8 cellular contexts compared by ENCODE assay signal in genomic region chr15:32536507-32537172, GRCh38. TPM values are rescaled to one million over a fixed set of nuclear protein-coding genes. Genes with fewer than 3 reads are reported as not detected.
DNase-seq lines count a peak whose midpoint lies in the region; ATAC-seq and TF ChIP-seq lines count a peak whose summit lies in the region.
"Not testable (repeated sequence)": the region's sequence is repeated elsewhere in the genome, so short reads cannot be mapped to it uniquely, and the experiment has no call there.

No MANE protein-coding gene starts in this region.

- not testable (repeated sequence) for H3K36me3 Mint-ChIP-seq in activated CD8-positive, alpha-beta memory T cell treated with anti-CD3 and anti-CD28 coated beads, Interleukin-2, amount 10 ng/mL, durations not matched to agents 7 days and 5 days

- H3K27me3 ChIP-seq in Loucy (ENCODE audit: insufficient read depth, low read length, poor library complexity, severe bottlenecking); dorsolateral prefrontal cortex; transverse colon: not testable (repeated sequence)

- not testable (repeated sequence) for H3K79me2 ChIP-seq in Loucy (ENCODE audit: insufficient read depth, low read length)

- H3K9ac ChIP-seq in Loucy (ENCODE audit: low read depth, low read length, poor library complexity, severe bottlenecking) = peak overlapping the region; percentile 64

- not testable (repeated sequence) for H3K9me2 ChIP-seq in Loucy (replicated peaks; ENCODE audit: low read depth, low read length)

- 0 out of 2 replicates have a peak overlapping the region, but pooled peaks have one; percentile 49 for H2AFZ ChIP-seq in Loucy (ENCODE audit: low read length)

- not testable (repeated sequence) for TF ChIP-seq POLR2A in transverse colon (IDR thresholded peaks at IDR 0.05)

- peak; percentile 57 for ATAC-seq in GM18519 (IDR thresholded peaks at IDR 0.05; ENCODE audit: low FRiP score, unreplicated experiment)
- ATAC-seq in HG02759 (IDR thresholded peaks at IDR 0.05; ENCODE audit: unreplicated experiment) = peak; percentile 87
- ATAC-seq in activated CD8-positive, alpha-beta memory T cell treated with anti-CD3 and anti-CD28 coated beads, Interleukin-2, amount 10 ng/mL, durations not matched to agents 7 days and 5 days = peak; percentile 99

- not testable (repeated sequence) for H3K4me1 ChIP-seq in Loucy (ENCODE audit: insufficient read depth, low read length, poor library complexity, severe bottlenecking); transverse colon

- H3K9me3 ChIP-seq in Loucy (ENCODE audit: insufficient read depth, low read depth, low read length); transverse colon: not testable (repeated sequence)

- H3K9me3 Mint-ChIP-seq in activated CD8-positive, alpha-beta memory T cell treated with anti-CD3 and anti-CD28 coated beads, Interleukin-2, amount 10 ng/mL, durations not matched to agents 7 days and 5 days (ENCODE audit: low read depth) = not testable (repeated sequence)

- H3K4me3 Mint-ChIP-seq in activated CD8-positive, alpha-beta memory T cell treated with anti-CD3 and anti-CD28 coated beads, Interleukin-2, amount 10 ng/mL, durations not matched to agents 7 days and 5 days = peak overlapping the region; percentile 44

- H3K27ac ChIP-seq in dorsolateral prefrontal cortex = peak overlapping the region in 38 of 59 donors; percentile 29 to 86 (median 77)
- peak overlapping the region; percentile 77 to 87 (median 83) for H3K27ac ChIP-seq in transverse colon

- 0% methylated on average over 6 of the region's 61 CpGs; no CpG with 5 or more reads in 1 of the 2 donors for WGBS in transverse colon (ENCODE audit: low coverage in 1 of 2), 2 donors

- not testable (repeated sequence) for H3K27ac Mint-ChIP-seq in activated CD8-positive, alpha-beta memory T cell treated with anti-CD3 and anti-CD28 coated beads, Interleukin-2, amount 10 ng/mL, durations not matched to agents 7 days and 5 days

- not testable (repeated sequence) for H3K27me3 Mint-ChIP-seq in activated CD8-positive, alpha-beta memory T cell treated with anti-CD3 and anti-CD28 coated beads, Interleukin-2, amount 10 ng/mL, durations not matched to agents 7 days and 5 days

- H3K4me2 ChIP-seq in Loucy (ENCODE audit: low read depth, low read length, poor library complexity, severe bottlenecking) = not testable (repeated sequence)

- not testable (repeated sequence) for H3K36me3 ChIP-seq in Loucy (ENCODE audit: insufficient read depth, low read length); transverse colon

- H3K4me1 Mint-ChIP-seq in activated CD8-positive, alpha-beta memory T cell treated with anti-CD3 and anti-CD28 coated beads, Interleukin-2, amount 10 ng/mL, durations not matched to agents 7 days and 5 days = not testable (repeated sequence)

- CTCF ChIA-PET in activated CD8-positive, alpha-beta memory T cell treated with anti-CD3 and anti-CD28 coated beads, Interleukin-2, amount 10 ng/mL, durations not matched to agents 7 days and 5 days (lab: Charles Lee) = not testable (repeated sequence)

- H3F3A ChIP-seq in Loucy (ENCODE audit: low read depth) = not testable (repeated sequence)

- H4K20me1 ChIP-seq in Loucy (ENCODE audit: insufficient read depth, low read length, poor library complexity, severe bottlenecking) = not testable (repeated sequence)

- DNase-seq in activated CD8-positive, alpha-beta memory T cell treated with anti-CD3 and anti-CD28 coated beads, Interleukin-2, amount 10 ng/mL, durations not matched to agents 7 days and 5 days = peak; percentile 57
- peak; percentile 16 to 73 (median 36) for DNase-seq in dorsolateral prefrontal cortex
- peak; percentile 46 for DNase-seq in left kidney (ENCODE audit: low read depth, low spot score)
- DNase-seq in skeletal muscle cell (ENCODE audit: low read depth) = not testable (repeated sequence)
- peak; percentile 43 for DNase-seq in transverse colon

- H3K4me3 ChIP-seq in Loucy (ENCODE audit: low read length, poor library complexity, severe bottlenecking) (peak overlapping the region; percentile 70), dorsolateral prefrontal cortex (peak overlapping the region; percentile 30 to 79 (median 65)), skeletal muscle cell (ENCODE audit: low read depth, low read length) (peak overlapping the region; percentile 41), transverse colon (peak overlapping the region; percentile 40 to 58 (median 46))

- in situ Hi-C loops in transverse colon (cut with MboI; ENCODE audit: low pct_ligation_motif_present in 1 of 4, low pct_unique_long_range_greater_than_20kb in 1 of 4, low sequenced_read_pairs in 3 of 4) = not testable (repeated sequence)

- intact Hi-C loops in dorsolateral prefrontal cortex (cut with DNase I); transverse colon (cut with DNase I; ENCODE audit: low total_unique reads): not testable (repeated sequence)

- not testable (repeated sequence) for TF ChIP-seq EP300 in transverse colon (IDR thresholded peaks at IDR 0.05; ENCODE audit: low read depth)

- not testable (repeated sequence) for TF ChIP-seq CTCF in Loucy (conservative IDR thresholded peaks at IDR 0.05; ENCODE audit: low read length); transverse colon (IDR thresholded peaks at IDR 0.05)
- TF ChIP-seq CTCF in dorsolateral prefrontal cortex (IDR thresholded peaks at IDR 0.05 in 54 of 56, conservative IDR thresholded peaks at IDR 0.05 in 2 of 56; ENCODE audit: low read depth in 1 of 56, partially characterized antibody in 56 of 56) = peak in 1 of 56 donors; percentile 12

RNA-seq across cellular contexts. Expression of gene GOLGA8N, which starts 56.6 kb away (rescaled TPM):
- 10 to 100 TPM; 15.6 to 22.9 TPM for total RNA-seq in activated CD8-positive, alpha-beta memory T cell treated with anti-CD3 and anti-CD28 coated beads, Interleukin-2, amount 10 ng/mL, durations not matched to agents 7 days and 5 days
- total RNA-seq in dorsolateral prefrontal cortex (10 to 100 TPM in 118 of 120 experiments, 1 to 10 TPM in 2; 9.7 to 34.0 (median 18.3) TPM), transverse colon (10 to 100 TPM in 2 of 4 donors, 1 to 10 TPM in 2; 6.7 to 18.7 (median 9.0) TPM)
